ENCODE assay signal across 9 cellular contexts in the genomic region with DNA sequence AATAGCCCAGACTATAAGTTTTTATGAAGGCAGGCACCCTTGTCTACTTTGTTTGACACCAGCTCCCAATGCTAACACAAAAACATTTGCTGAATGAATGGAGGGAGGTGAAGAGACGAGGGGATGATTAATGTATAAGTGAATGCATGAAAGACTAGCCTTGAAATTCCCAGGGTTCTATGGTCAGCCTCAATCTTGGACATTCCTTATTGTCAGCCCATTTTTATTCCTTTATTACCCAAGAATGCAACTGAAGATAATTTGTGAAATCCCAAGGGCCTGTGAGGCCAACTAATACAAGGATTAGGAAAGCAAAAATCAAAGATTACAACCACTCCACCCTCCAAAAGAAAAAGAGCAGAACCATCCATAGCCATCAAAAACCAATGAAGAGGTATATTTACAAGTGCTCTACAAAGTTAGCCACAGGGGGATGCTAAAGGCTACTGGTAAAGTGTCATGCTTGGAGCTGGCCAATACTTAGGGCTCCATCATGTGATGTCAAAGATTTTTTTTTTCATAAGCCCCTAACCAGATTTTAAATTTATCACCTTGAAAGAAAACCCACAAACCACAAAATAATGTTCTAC. TPM values are rescaled to one million over a fixed set of nuclear protein-coding genes. Genes with fewer than 3 reads are reported as not detected.
DNase-seq lines count a peak whose midpoint lies in the region; ATAC-seq and TF ChIP-seq lines count a peak whose summit lies in the region.
"Had no signal": no experiment of that assay in that cellular context is flagged by ENCODE, and none has a peak within 500 bp of the region (broad histone marks: within the 10 kb centered on the region; RNA-seq: fewer than 3 reads in every experiment).

No MANE protein-coding gene starts in this region.

- H3K36me3 ChIP-seq in endodermal cell (ENCODE audit: control insufficient read depth, insufficient read depth, low read length) = no peaks in the 10 kb centered on the region
- no peaks in the 10 kb centered on the region for H3K36me3 ChIP-seq in CD8-positive, alpha-beta memory T cell (ENCODE audit: insufficient read depth, low read length)

- H3K4me3 ChIP-seq in endodermal cell (ENCODE audit: low read length) = no peak overlapping the region
- H3K4me3 ChIP-seq in CD8-positive, alpha-beta memory T cell (ENCODE audit: low read length) = no peak overlapping the region

- no peak overlapping the region for H3K4me3 Mint-ChIP-seq in endodermal cell
- no peak overlapping the region for H3K4me3 Mint-ChIP-seq in CD8-positive, alpha-beta memory T cell

- POLR2A ChIA-PET in CD8-positive, alpha-beta memory T cell (lab: Charles Lee) = no interaction called here

- CTCF ChIA-PET in CD8-positive, alpha-beta memory T cell (lab: Charles Lee) = no interaction called here

- peak; percentile 72 for TF ChIP-seq CTCF in endodermal cell (conservative IDR thresholded peaks at IDR 0.05)

- no peaks in the 10 kb centered on the region for H3K4me1 Mint-ChIP-seq in endodermal cell
- H3K4me1 Mint-ChIP-seq in CD8-positive, alpha-beta memory T cell = no peaks in the 10 kb centered on the region

- 64% methylated on average over 1 of the region's 1 CpG; no CpG with 5 or more reads in 1 of the 2 experiments for WGBS in endodermal cell (ENCODE audit: insufficient coverage in 1 of 2, insufficient read length in 1 of 2), 2 experiments

- DNase-seq in ELR (ENCODE audit: low read depth) = peak; percentile 25
- DNase-seq in M059J (ENCODE audit: low read depth) = peak; percentile 22
- DNase-seq in endodermal cell = no peak
- peak; percentile 9 for DNase-seq in midbrain (lab: John Stamatoyannopoulos, UW)
- DNase-seq in CD8-positive, alpha-beta memory T cell = no peak
- no peak for DNase-seq in SW 1271 (lab: John Stamatoyannopoulos, UW)
- no peak for DNase-seq in islet precursor cell
- DNase-seq: stimulated activated CD4-positive, alpha-beta T cell treated with anti-CD3 and anti-CD28 coated beads, Interleukin-4, amount 100 ng/mL, for 4 hours had no signal

- no peaks in the 10 kb centered on the region for H3K27me3 ChIP-seq in endodermal cell (ENCODE audit: control insufficient read depth, insufficient read depth, low read length, poor library complexity, severe bottlenecking)
- H3K27me3 ChIP-seq in CD8-positive, alpha-beta memory T cell (ENCODE audit: insufficient read depth, low read length, poor library complexity, severe bottlenecking) = no peaks in the 10 kb centered on the region

- no peak for ATAC-seq in esophagus mucosa

- H3K4me1 ChIP-seq in endodermal cell (ENCODE audit: control insufficient read depth, insufficient read depth, low read length) = no peaks in the 10 kb centered on the region
- no peaks in the 10 kb centered on the region for H3K4me1 ChIP-seq in CD8-positive, alpha-beta memory T cell (ENCODE audit: insufficient read depth, low read length)

- H3K27ac Mint-ChIP-seq in endodermal cell = no peak overlapping the region
- no peak overlapping the region for H3K27ac Mint-ChIP-seq in CD8-positive, alpha-beta memory T cell

- H3K27me3 Mint-ChIP-seq in endodermal cell (ENCODE audit: insufficient read depth) = no peaks in the 10 kb centered on the region
- no peaks in the 10 kb centered on the region for H3K27me3 Mint-ChIP-seq in CD8-positive, alpha-beta memory T cell

- no peaks in the 10 kb centered on the region for H3K36me3 Mint-ChIP-seq in endodermal cell (ENCODE audit: low read depth)
- no peaks in the 10 kb centered on the region for H3K36me3 Mint-ChIP-seq in CD8-positive, alpha-beta memory T cell

- H3K9ac ChIP-seq in endodermal cell (ENCODE audit: extremely low read depth, low read length, poor library complexity, severe bottlenecking) = no peak overlapping the region

- H3K9me3 Mint-ChIP-seq in endodermal cell = no peaks in the 10 kb centered on the region
- H3K9me3 Mint-ChIP-seq in CD8-positive, alpha-beta memory T cell = peaks cover 0 to 3% (median 2%) of the 10 kb centered on the region in 5 donors

- H3K27ac ChIP-seq in endodermal cell (ENCODE audit: low read depth, low read length) = no peak overlapping the region
- no peak overlapping the region for H3K27ac ChIP-seq in CD8-positive, alpha-beta memory T cell (ENCODE audit: low read depth, low read length)

- H3K9me3 ChIP-seq in endodermal cell (ENCODE audit: control insufficient read depth, low read length) = no peaks in the 10 kb centered on the region
- no peaks in the 10 kb centered on the region for H3K9me3 ChIP-seq in CD8-positive, alpha-beta memory T cell (ENCODE audit: low read length)

RNA-seq across cellular contexts. Expression of gene ASAH2, which starts 40.0 kb away (rescaled TPM):
- total RNA-seq in M059J (2014; rRNA removed; shearing (Covaris generic)) = 1.9 and 6.5 TPM in 2 replicates
- total RNA-seq in endodermal cell (1 to 10 TPM; 5.2 to 6.7 TPM), esophagus mucosa (3.1 TPM)
- 3.3 TPM for polyA plus RNA-seq in endodermal cell (2013, experiment 1 of 2)
- 2.3 TPM for polyA plus RNA-seq in endodermal cell (2013, experiment 2 of 2)
- total RNA-seq in CD8-positive, alpha-beta memory T cell = 1 to 10 TPM; 3.2 to 5.4 TPM
- 0.94 TPM for polyA plus RNA-seq in CD8-positive, alpha-beta memory T cell

Comparison
In these comparisons a context has a peak if more than half of its experiments do, and no peak if none do; other contexts are left out.
1. DNase-seq: peak in ELR (single experiment), M059J (single experiment) and midbrain (single experiment); none in endodermal cell (single experiment), CD8-positive, alpha-beta memory T cell (0 of 5), SW 1271 (0 of 2) and islet precursor cell (single experiment).